Comparison of ENCODE assay signal across 15 cellular contexts in genomic region chr2:25639696-25640095, GRCh38. TPM values are rescaled to one million over a fixed set of nuclear protein-coding genes. Genes with fewer than 3 reads are reported as not detected.
DNase-seq lines count a peak whose midpoint lies in the region; ATAC-seq and TF ChIP-seq lines count a peak whose summit lies in the region.
"Had no signal": no experiment of that assay in that cellular context is flagged by ENCODE, and none has a peak within 500 bp of the region (broad histone marks: within the 10 kb centered on the region; RNA-seq: fewer than 3 reads in every experiment).

No MANE protein-coding gene starts in this region.

- TSS peak; percentile 18 for BruUV-seq in Panc1 (replicated peaks; lab: Mats Ljungman, UMichigan)

- no peak overlapping the region for H3K27ac ChIP-seq in Panc1 (ENCODE audit: low read length)
- H3K27ac ChIP-seq: BLaER1 treated with 17β-estradiol and CSF1 and Interleukin-3, amounts not matched to agents 10 nM and 100 nM; GM23248 had no signal

- peaks cover 28% of the 10 kb centered on the region for H3K36me3 Mint-ChIP-seq in WTC11
- peaks cover 67% of the 10 kb centered on the region for H3K36me3 Mint-ChIP-seq in nephron progenitor cell (ENCODE audit: low read depth)
- H3K36me3 Mint-ChIP-seq in naive thymus-derived CD8-positive, alpha-beta T cell, result peaks cover 4 to 41% (median 40%) of the 10 kb centered on the region in 3 donors

- no peaks in the 10 kb centered on the region for H3K36me3 ChIP-seq in Panc1 (ENCODE audit: control insufficient read depth, insufficient read depth, low read length)

- ATAC-seq in Panc1, result no peak
- no peak for ATAC-seq in WTC11
- ATAC-seq in naive thymus-derived CD8-positive, alpha-beta T cell, result no peak
- ATAC-seq: CD8-positive, alpha-beta T cell had no signal

- no peaks in the 10 kb centered on the region for H3K9me3 ChIP-seq in Panc1 (ENCODE audit: control insufficient read depth, insufficient read depth, low read depth, low read length)
- H3K9me3 ChIP-seq: HAP-1 had no signal

- H3K27ac Mint-ChIP-seq in WTC11 (peak overlapping the region; percentile 43), nephron progenitor cell (peak overlapping the region; percentile 77)
- peak overlapping the region in 1 of 10 donors; percentile 9 for H3K27ac Mint-ChIP-seq in naive thymus-derived CD8-positive, alpha-beta T cell
- H3K27ac Mint-ChIP-seq: CD8-positive, alpha-beta T cell had no signal

- H3K27me3 Mint-ChIP-seq in WTC11 (ENCODE audit: low read depth) (no peaks in the 10 kb centered on the region), nephron progenitor cell (ENCODE audit: low read depth, poor library complexity) (peaks cover 6% of the 10 kb centered on the region)
- no peaks in the 10 kb centered on the region for H3K27me3 Mint-ChIP-seq in naive thymus-derived CD8-positive, alpha-beta T cell

- H3K4me3 ChIP-seq in Panc1 (ENCODE audit: low read depth in 2 of 2, low read length in 2 of 2), result no peak overlapping the region
- H3K4me3 ChIP-seq: BLaER1 treated with 17β-estradiol and CSF1 and Interleukin-3, amounts not matched to agents 10 nM and 100 nM; GM23248; HAP-1 had no signal

- no peak for DNase-seq in Panc1 (ENCODE audit: low read depth, low spot score)
- DNase-seq in WTC11 (ENCODE audit: low spot score), result no peak
- DNase-seq in nephron progenitor cell, result no peak
- no peak for DNase-seq in stimulated activated CD4-positive, alpha-beta T cell treated with anti-CD3 and anti-CD28 coated beads, Interleukin-12 subunit alpha, Interleukin-12 subunit beta, amount 100 ng/mL, for 4 hours
- DNase-seq in stimulated activated CD8-positive, alpha-beta memory T cell treated with anti-CD3 and anti-CD28 coated beads, Interleukin-4, amount 100 ng/mL, for 48 hours, result no peak
- no peak for DNase-seq in naive thymus-derived CD8-positive, alpha-beta T cell
- DNase-seq in stimulated activated naive CD4-positive, alpha-beta T cell (lab: John Stamatoyannopoulos, UW), result no peak
- DNase-seq: 8988T; Calu3; CD8-positive, alpha-beta T cell; DMS79 treated with DMSO at 0.1 percent for 48 hours; GF-D8; GM23248 had no signal

- POLR2A ChIA-PET in Panc1 (lab: Charles Lee) (no interaction called here), WTC11 (lab: Charles Lee) (no interaction called here)
- POLR2A ChIA-PET in naive thymus-derived CD8-positive, alpha-beta T cell (lab: Charles Lee), result no interaction called here

- H3K9me3 Mint-ChIP-seq in WTC11 (peaks cover 8% of the 10 kb centered on the region), nephron progenitor cell (peaks cover 13% of the 10 kb centered on the region)
- no peaks in the 10 kb centered on the region for H3K9me3 Mint-ChIP-seq in naive thymus-derived CD8-positive, alpha-beta T cell

- CTCF ChIA-PET in Panc1 (lab: Charles Lee), result no interaction called here
- CTCF ChIA-PET in WTC11 (lab: Charles Lee), result no interaction called here

- intact Hi-C loops in Panc1 (cut with micrococcal nuclease; ENCODE audit: unreplicated experiment), result no loop called here

- in situ Hi-C loops in Panc1 (cut with HindIII; ENCODE audit: low pct_unique_long_range_greater_than_20kb, low sequenced_read_pairs), result no loop called here

- H3K4me1 Mint-ChIP-seq in WTC11 (peaks cover 4% of the 10 kb centered on the region), nephron progenitor cell (peaks cover 5% of the 10 kb centered on the region)
- H3K4me1 Mint-ChIP-seq in naive thymus-derived CD8-positive, alpha-beta T cell, result peaks cover 0 to 6% (median under 1%) of the 10 kb centered on the region in 4 donors

- H3K4me3 Mint-ChIP-seq in WTC11 (no peak overlapping the region), nephron progenitor cell (no peak overlapping the region)
- H3K4me3 Mint-ChIP-seq in naive thymus-derived CD8-positive, alpha-beta T cell, result no peak overlapping the region
- H3K4me3 Mint-ChIP-seq: CD8-positive, alpha-beta T cell had no signal

- no peaks in the 10 kb centered on the region for H3K27me3 ChIP-seq in Panc1 (ENCODE audit: control insufficient read depth, insufficient read depth, low read length)
- H3K27me3 ChIP-seq: BLaER1 treated with 17β-estradiol and CSF1 and Interleukin-3, amounts not matched to agents 10 nM and 100 nM had no signal

- H3K4me1 ChIP-seq in Panc1 (ENCODE audit: control insufficient read depth, insufficient read depth, low read length), result no peaks in the 10 kb centered on the region
- H3K4me1 ChIP-seq: BLaER1 treated with 17β-estradiol and CSF1 and Interleukin-3, amounts not matched to agents 10 nM and 100 nM; HAP-1 had no signal

- no peak for TF ChIP-seq CTCF in Panc1 (IDR thresholded peaks at IDR 0.05)
- TF ChIP-seq CTCF in WTC11 (IDR thresholded peaks at IDR 0.05), result no peak
- TF ChIP-seq CTCF in nephron progenitor cell (IDR thresholded peaks at IDR 0.05), result no peak

TF ChIP-seq in WTC11, 78 proteins besides CTCF, POLR2A, EP300 and RAD21:
- TF ChIP-seq ATF3 (CRISPR knock-in tag; conservative IDR thresholded peaks at IDR 0.05), result no peak
- TF ChIP-seq CBFB (CRISPR knock-in tag; IDR thresholded peaks at IDR 0.05; ENCODE audit: low read depth), result no peak
- TF ChIP-seq NR1H2 (CRISPR knock-in tag; IDR thresholded peaks at IDR 0.05), result no peak
- TF ChIP-seq ATF2 (CRISPR knock-in tag; IDR thresholded peaks at IDR 0.05; ENCODE audit: borderline replicate concordance, low read depth), result no peak
- TF ChIP-seq FOXK1 (CRISPR knock-in tag; IDR thresholded peaks at IDR 0.05), result no peak
- no peak for TF ChIP-seq CREB1 (CRISPR knock-in tag; IDR thresholded peaks at IDR 0.05)
- no peak for TF ChIP-seq FOXJ3 (CRISPR knock-in tag; IDR thresholded peaks at IDR 0.05; ENCODE audit: borderline replicate concordance)
- no peak for TF ChIP-seq MAX (CRISPR knock-in tag; IDR thresholded peaks at IDR 0.05)
- no peak for TF ChIP-seq ZNF423 (CRISPR knock-in tag; IDR thresholded peaks at IDR 0.05)

RNA-seq across cellular contexts. Expression of gene DTNB, which starts 33.7 kb away (rescaled TPM):
- 37.8 TPM for total RNA-seq in Panc1 (2021; ENCODE audit: unreplicated experiment)
- 51.3 TPM for polyA plus RNA-seq in Panc1 (2012; ENCODE audit: insufficient read length)
- total RNA-seq in WTC11 (2021), result 39.9 to 46.3 TPM (median 44.5 TPM) in 3 replicates
- total RNA-seq in naive thymus-derived CD8-positive, alpha-beta T cell, result 10 to 100 TPM; 31.5 to 41.5 TPM
- polyA plus RNA-seq in naive thymus-derived CD8-positive, alpha-beta T cell, result 10 to 100 TPM; 16.3 to 18.4 (median 17.7) TPM
